In the genomic region with DNA sequence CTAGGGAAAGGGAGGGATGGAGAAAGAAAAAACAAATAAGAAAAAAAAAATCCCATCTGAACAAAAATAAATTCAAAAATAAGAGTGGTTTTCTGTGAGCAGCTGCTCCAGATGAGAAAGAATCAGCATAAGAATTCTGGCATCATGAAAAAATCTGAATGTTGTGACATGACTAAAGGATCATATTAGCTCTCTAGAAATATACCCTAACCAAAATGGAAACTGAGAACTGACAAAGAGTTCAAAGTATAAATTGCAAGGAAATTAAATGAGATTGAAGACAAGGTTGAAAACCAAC, we compare ENCODE assay signal across 14 cellular contexts.
"Had no signal": no experiment of that assay in that cellular context is flagged by ENCODE, and none has a peak within 500 bp of the region (broad histone marks: within the 10 kb centered on the region; RNA-seq: fewer than 3 reads in every experiment).

No MANE protein-coding gene starts in this region.

- H3K27me3 Mint-ChIP-seq: activated CD8-positive, alpha-beta memory T cell treated with anti-CD3 and anti-CD28 coated beads, Interleukin-2, amount 10 ng/mL, durations not matched to agents 7 days and 5 days; activated CD8-positive, alpha-beta T cell treated with anti-CD3 and anti-CD28 coated beads for 36 hours; activated naive CD4-positive, alpha-beta T cell treated with anti-CD3 and anti-CD28 coated beads, Interleukin-2, amount 10 ng/mL, durations not matched to agents 7 days and 5 days had no signal

- H3K27ac ChIP-seq: lower lobe of right lung, thyroid gland, VCaP had no signal

- H3K27me3 ChIP-seq: thyroid gland had no signal

- ATAC-seq: activated CD4-positive, CD25-positive, alpha-beta regulatory T cell treated with anti-CD3 and anti-CD28 coated beads, Interleukin-2, amount 50 U/mL, for 24 hours; activated CD8-positive, alpha-beta memory T cell treated with anti-CD3 and anti-CD28 coated beads, Interleukin-2, amount 10 ng/mL, durations not matched to agents 7 days and 5 days had no signal

- H3K27ac Mint-ChIP-seq: activated CD8-positive, alpha-beta memory T cell treated with anti-CD3 and anti-CD28 coated beads, Interleukin-2, amount 10 ng/mL, durations not matched to agents 7 days and 5 days; activated CD8-positive, alpha-beta T cell treated with anti-CD3 and anti-CD28 coated beads for 36 hours; activated naive CD4-positive, alpha-beta T cell treated with anti-CD3 and anti-CD28 coated beads, Interleukin-2, amount 10 ng/mL, durations not matched to agents 7 days and 5 days; progenitor cell of endocrine pancreas had no signal

- H3K4me3 ChIP-seq: lower lobe of right lung, mucosa of descending colon, thyroid gland had no signal

- H3K4me3 Mint-ChIP-seq: activated CD4-positive, alpha-beta T cell treated with anti-CD3 and anti-CD28 coated beads, Interleukin-2, amount 10 ng/mL, durations not matched to agents 7 days and 5 days; activated CD8-positive, alpha-beta memory T cell treated with anti-CD3 and anti-CD28 coated beads, Interleukin-2, amount 10 ng/mL, durations not matched to agents 7 days and 5 days; activated CD8-positive, alpha-beta T cell treated with anti-CD3 and anti-CD28 coated beads for 36 hours; activated naive CD4-positive, alpha-beta T cell treated with anti-CD3 and anti-CD28 coated beads, Interleukin-2, amount 10 ng/mL, durations not matched to agents 7 days and 5 days had no signal

- H3K4me1 Mint-ChIP-seq: activated CD8-positive, alpha-beta memory T cell treated with anti-CD3 and anti-CD28 coated beads, Interleukin-2, amount 10 ng/mL, durations not matched to agents 7 days and 5 days; activated naive CD4-positive, alpha-beta T cell treated with anti-CD3 and anti-CD28 coated beads, Interleukin-2, amount 10 ng/mL, durations not matched to agents 7 days and 5 days had no signal

- H3K9me3 Mint-ChIP-seq: activated CD4-positive, alpha-beta T cell treated with anti-CD3 and anti-CD28 coated beads, Interleukin-2, amount 10 ng/mL, durations not matched to agents 7 days and 5 days had no signal

- H3K9me3 ChIP-seq: lower lobe of right lung, mucosa of descending colon, thyroid gland had no signal

- H3K36me3 ChIP-seq: lower lobe of right lung, thyroid gland had no signal

- DNase-seq: activated effector memory CD4-positive, alpha-beta T cell treated with anti-CD3 and anti-CD28 coated beads, Interleukin-2, amount 50 U/mL, for 16 hours; cerebellar nuclear complex; cortex of kidney; kidney had no signal

- H3K4me1 ChIP-seq: lower lobe of right lung, thyroid gland had no signal

- H3K36me3 Mint-ChIP-seq: activated CD8-positive, alpha-beta memory T cell treated with anti-CD3 and anti-CD28 coated beads, Interleukin-2, amount 10 ng/mL, durations not matched to agents 7 days and 5 days; activated naive CD4-positive, alpha-beta T cell treated with anti-CD3 and anti-CD28 coated beads, Interleukin-2, amount 10 ng/mL, durations not matched to agents 7 days and 5 days had no signal
